21 cellular contexts compared by ENCODE assay signal in the genomic region with DNA sequence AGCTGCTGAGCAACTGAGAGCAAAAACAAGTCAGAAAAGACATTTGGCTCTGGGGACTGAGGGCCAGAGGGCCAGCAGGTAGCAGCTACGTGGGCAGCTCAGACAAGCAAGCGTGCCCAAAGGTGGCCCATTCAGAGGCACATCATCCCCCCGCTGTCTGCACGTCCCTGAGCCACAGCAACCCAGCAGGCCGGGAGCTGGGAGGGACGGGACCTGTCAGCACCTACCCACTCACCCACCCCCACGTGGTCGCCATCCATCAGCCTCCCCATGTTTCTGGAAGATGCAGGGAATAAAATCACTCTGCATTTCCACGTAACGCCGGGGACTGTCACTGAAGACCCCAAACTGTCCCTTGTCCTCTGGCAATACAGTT.
"Had no signal": no experiment of that assay in that cellular context is flagged by ENCODE, and none has a peak within 500 bp of the region (broad histone marks: within the 10 kb centered on the region; RNA-seq: fewer than 3 reads in every experiment).

No MANE protein-coding gene starts in this region.

- H3K36me3 ChIP-seq: prostate gland, sigmoid colon, spleen had no signal

- H3K4me1 Mint-ChIP-seq: central memory CD8-positive, alpha-beta T cell had no signal

- ATAC-seq: activated naive CD4-positive, alpha-beta T cell treated with anti-CD3 and anti-CD28 coated beads, Interleukin-2, amount 50 U/mL, for 72 hours; activated T-cell treated with anti-CD3 and anti-CD28 coated beads, Interleukin-2, amount 50 U/mL, for 72 hours; body of pancreas; mucosa of descending colon; naive thymus-derived CD4-positive, alpha-beta T cell; stimulated activated naive CD8-positive, alpha-beta T cell treated with anti-CD3 and anti-CD28 coated beads, Interleukin-15, amount 100 ng/mL, for 72 hours had no signal

- DNase-seq: activated CD4-positive, alpha-beta memory T cell treated with anti-CD3 and anti-CD28 coated beads for 36 hours; activated gamma-delta T cell; activated T-cell treated with anti-CD3 and anti-CD28 coated beads, Interleukin-2, amount 50 U/mL, for 72 hours; body of pancreas; effector memory CD4-positive, alpha-beta T cell; foreskin melanocyte; mucosa of descending colon; naive thymus-derived CD4-positive, alpha-beta T cell; occipital lobe; sigmoid colon; spleen; T-helper 1 cell had no signal

- H3K36me3 Mint-ChIP-seq: activated CD4-positive, alpha-beta memory T cell treated with anti-CD3 and anti-CD28 coated beads for 36 hours; activated naive CD4-positive, alpha-beta T cell treated with anti-CD3 and anti-CD28 coated beads, Interleukin-2, amount 50 U/mL, for 72 hours; naive thymus-derived CD4-positive, alpha-beta T cell had no signal

- H3K4me3 Mint-ChIP-seq: activated CD4-positive, alpha-beta memory T cell treated with anti-CD3 and anti-CD28 coated beads for 36 hours; activated T-cell treated with anti-CD3 and anti-CD28 coated beads, Interleukin-2, amount 50 U/mL, for 72 hours; central memory CD8-positive, alpha-beta T cell; naive thymus-derived CD4-positive, alpha-beta T cell; stimulated activated naive CD8-positive, alpha-beta T cell treated with anti-CD3 and anti-CD28 coated beads, Interleukin-15, amount 100 ng/mL, for 72 hours had no signal

- H3K4me3 ChIP-seq: body of pancreas, coronary artery, lung, mucosa of descending colon, prostate gland, sigmoid colon, SK-N-MC, spleen had no signal

- FAIRE-seq: urothelium cell line had no signal

- H3K9me3 Mint-ChIP-seq: activated CD4-positive, alpha-beta memory T cell treated with anti-CD3 and anti-CD28 coated beads for 36 hours; activated naive CD4-positive, alpha-beta T cell treated with anti-CD3 and anti-CD28 coated beads, Interleukin-2, amount 50 U/mL, for 72 hours; activated T-cell treated with anti-CD3 and anti-CD28 coated beads, Interleukin-2, amount 50 U/mL, for 72 hours; central memory CD8-positive, alpha-beta T cell; naive thymus-derived CD4-positive, alpha-beta T cell; stimulated activated naive CD8-positive, alpha-beta T cell treated with anti-CD3 and anti-CD28 coated beads, Interleukin-15, amount 100 ng/mL, for 72 hours had no signal

- H3K9me3 ChIP-seq: body of pancreas, mucosa of descending colon, prostate gland, sigmoid colon, spleen had no signal

- H3K4me1 ChIP-seq: body of pancreas, sigmoid colon had no signal

- H3K27ac Mint-ChIP-seq: activated CD4-positive, alpha-beta memory T cell treated with anti-CD3 and anti-CD28 coated beads for 36 hours; activated naive CD4-positive, alpha-beta T cell treated with anti-CD3 and anti-CD28 coated beads, Interleukin-2, amount 50 U/mL, for 72 hours; activated T-cell treated with anti-CD3 and anti-CD28 coated beads, Interleukin-2, amount 50 U/mL, for 72 hours; naive thymus-derived CD4-positive, alpha-beta T cell; stimulated activated naive CD8-positive, alpha-beta T cell treated with anti-CD3 and anti-CD28 coated beads, Interleukin-15, amount 100 ng/mL, for 72 hours had no signal

- H3K27ac ChIP-seq: body of pancreas, coronary artery, prostate gland, sigmoid colon, SK-N-MC, spleen, VCaP had no signal
